8 cellular contexts compared by ENCODE assay signal in the genomic region with DNA sequence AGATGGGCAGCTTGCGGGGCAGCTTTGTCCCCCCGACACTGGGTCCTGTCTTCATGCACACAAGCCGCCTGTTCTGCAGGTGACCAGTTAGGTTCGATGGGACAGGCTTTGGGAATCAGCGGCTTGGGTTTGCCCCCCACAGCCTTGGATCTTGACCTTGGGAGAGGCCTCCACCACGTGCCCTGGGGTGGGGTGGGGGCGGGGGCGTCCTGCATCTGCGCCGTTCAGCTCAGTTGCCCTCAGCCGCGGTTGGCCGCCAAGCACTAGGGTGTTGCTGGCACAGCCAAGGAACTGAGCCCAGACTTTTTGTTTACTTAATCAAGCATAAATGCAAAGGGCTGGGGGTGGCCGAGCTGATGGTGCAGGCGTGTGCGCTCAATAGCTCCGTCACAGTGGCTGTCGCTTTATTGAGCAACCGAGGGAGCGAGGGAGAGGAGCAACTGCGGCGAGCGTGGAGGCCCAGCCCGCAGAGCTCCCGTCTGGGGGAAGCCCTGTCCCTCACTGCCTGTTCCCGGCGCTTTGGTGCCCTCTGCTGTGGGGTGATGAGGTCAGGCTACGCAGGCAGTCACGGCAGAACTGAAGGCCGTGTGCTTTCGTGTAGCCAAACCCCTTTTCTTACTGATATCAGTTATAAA. TPM values are rescaled to one million over a fixed set of nuclear protein-coding genes. Genes with fewer than 3 reads are reported as not detected.
DNase-seq lines count a peak whose midpoint lies in the region; ATAC-seq and TF ChIP-seq lines count a peak whose summit lies in the region.

No MANE protein-coding gene starts in this region.

- peak; percentile 75 for TF ChIP-seq CTCF in fibroblast of the aortic adventitia (IDR thresholded peaks at IDR 0.05; ENCODE audit: insufficient read depth, low read length)

- DNase-seq in DMS79 treated with DMSO at 0.1 percent for 48 hours (lab: John Stamatoyannopoulos, UW) = peak; percentile 85
- peak; percentile 74 for DNase-seq in LHCN-M2 (ENCODE audit: low read depth)
- peak; percentile 82 to 83 for DNase-seq in SHP77 (lab: John Stamatoyannopoulos, UW)
- peak; percentile 78 for DNase-seq in fibroblast of the aortic adventitia (ENCODE audit: low read depth)
- peak; percentile 74 for DNase-seq in occipital lobe (lab: John Stamatoyannopoulos, UW)
- peak; percentile 78 for DNase-seq in superior temporal gyrus (ENCODE audit: extremely low spot score)

- no peaks in the 10 kb centered on the region for H3K36me3 Mint-ChIP-seq in activated T-helper 17 cell treated with anti-CD3 and anti-CD28 coated beads, Interleukin-2, amount 50 U/mL, for 72 hours (ENCODE audit: low read depth)

- ATAC-seq in activated T-helper 17 cell treated with anti-CD3 and anti-CD28 coated beads, Interleukin-2, amount 50 U/mL, for 72 hours (replicated peaks) = peak; percentile 94
- no peak for ATAC-seq in GM18502 (IDR thresholded peaks at IDR 0.05; ENCODE audit: poor library complexity, unreplicated experiment)

- peak overlapping the region; percentile 78 for H3K4me3 Mint-ChIP-seq in activated T-helper 17 cell treated with anti-CD3 and anti-CD28 coated beads, Interleukin-2, amount 50 U/mL, for 72 hours

- H3K4me3 ChIP-seq in fibroblast of the aortic adventitia (ENCODE audit: low read depth, low read length) = no peak overlapping the region

- H3K9me3 Mint-ChIP-seq in activated T-helper 17 cell treated with anti-CD3 and anti-CD28 coated beads, Interleukin-2, amount 50 U/mL, for 72 hours = no peaks in the 10 kb centered on the region

- H3K27me3 Mint-ChIP-seq in activated T-helper 17 cell treated with anti-CD3 and anti-CD28 coated beads, Interleukin-2, amount 50 U/mL, for 72 hours = peaks cover 15% of the 10 kb centered on the region

- no peaks in the 10 kb centered on the region for H3K4me1 Mint-ChIP-seq in activated T-helper 17 cell treated with anti-CD3 and anti-CD28 coated beads, Interleukin-2, amount 50 U/mL, for 72 hours

- H3K27ac Mint-ChIP-seq in activated T-helper 17 cell treated with anti-CD3 and anti-CD28 coated beads, Interleukin-2, amount 50 U/mL, for 72 hours = no peak overlapping the region

RNA-seq across cellular contexts. Expression of gene JPH3, which starts 33.9 kb away (rescaled TPM):
- not detected in 2 replicates for total RNA-seq in LHCN-M2 (2014; rRNA removed)
- polyA plus RNA-seq in LHCN-M2 (2012) = 0.01 TPM
- total RNA-seq in activated T-helper 17 cell treated with anti-CD3 and anti-CD28 coated beads, Interleukin-2, amount 50 U/mL, for 72 hours = under 1 TPM in 1 of 2 donors, not detected in 1; 0.09 TPM
- total RNA-seq in fibroblast of the aortic adventitia (ENCODE audit: low replicate concordance) = not detected in 2 replicates
- 56.0 TPM for total RNA-seq in occipital lobe

Comparison
In these comparisons a context has a peak if more than half of its experiments do, and no peak if none do; other contexts are left out.
1. RNA of gene JPH3, which starts 33.9 kb away (total RNA-seq): 56.0 TPM in occipital lobe (single experiment); 0.09 TPM in activated T-helper 17 cell treated with anti-CD3 and anti-CD28 coated beads, Interleukin-2, amount 50 U/mL, for 72 hours, not detected in LHCN-M2 and not detected in fibroblast of the aortic adventitia; every median in the first group is over 10 times any median in the second.
2. Peak in every context shown above with its lines, with median percentiles within 50 percentile points of each other: DNase-seq.